ENCODE assay signal across 18 cellular contexts in genomic region chr3:114111060-114111790, GRCh38. TPM values are rescaled to one million over a fixed set of nuclear protein-coding genes. Genes with fewer than 3 reads are reported as not detected.
DNase-seq lines count a peak whose midpoint lies in the region; ATAC-seq and TF ChIP-seq lines count a peak whose summit lies in the region.
"Had no signal": no experiment of that assay in that cellular context is flagged by ENCODE, and none has a peak within 500 bp of the region (broad histone marks: within the 10 kb centered on the region; RNA-seq: fewer than 3 reads in every experiment).

No MANE protein-coding gene starts in this region.

- no peak overlapping the region for H3K4me3 Mint-ChIP-seq in Calu3 (ENCODE audit: low read depth, unreplicated experiment)
- no peak overlapping the region for H3K4me3 Mint-ChIP-seq in chondrocyte (ENCODE audit: unreplicated experiment)
- no peak overlapping the region for H3K4me3 Mint-ChIP-seq in activated naive CD4-positive, alpha-beta T cell treated with anti-CD3 and anti-CD28 coated beads for 36 hours
- H3K4me3 Mint-ChIP-seq: activated CD8-positive, alpha-beta memory T cell treated with anti-CD3 and anti-CD28 coated beads, Interleukin-2, amount 10 ng/mL, durations not matched to agents 7 days and 5 days; brain had no signal

- H3K4me1 Mint-ChIP-seq in Calu3 (ENCODE audit: low read depth, unreplicated experiment): no peaks in the 10 kb centered on the region
- H3K4me1 Mint-ChIP-seq in chondrocyte (ENCODE audit: low read depth): no peaks in the 10 kb centered on the region
- H3K4me1 Mint-ChIP-seq in activated naive CD4-positive, alpha-beta T cell treated with anti-CD3 and anti-CD28 coated beads for 36 hours (ENCODE audit: low read depth): no peaks in the 10 kb centered on the region
- H3K4me1 Mint-ChIP-seq: activated CD8-positive, alpha-beta memory T cell treated with anti-CD3 and anti-CD28 coated beads, Interleukin-2, amount 10 ng/mL, durations not matched to agents 7 days and 5 days had no signal

- H3K27ac Mint-ChIP-seq in Calu3 (ENCODE audit: unreplicated experiment) (no peak overlapping the region), chondrocyte (ENCODE audit: unreplicated experiment) (no peak overlapping the region)
- H3K27ac Mint-ChIP-seq in activated naive CD4-positive, alpha-beta T cell treated with anti-CD3 and anti-CD28 coated beads for 36 hours: no peak overlapping the region
- H3K27ac Mint-ChIP-seq: activated CD8-positive, alpha-beta memory T cell treated with anti-CD3 and anti-CD28 coated beads, Interleukin-2, amount 10 ng/mL, durations not matched to agents 7 days and 5 days; brain had no signal

- no peaks in the 10 kb centered on the region for H3K36me3 ChIP-seq in HAP-1 (replicated peaks)
- no peaks in the 10 kb centered on the region for H3K36me3 ChIP-seq in neutrophil
- H3K36me3 ChIP-seq: gastrocnemius medialis, vagina had no signal

- no peak for ATAC-seq in HG03139 (IDR thresholded peaks at IDR 0.05; ENCODE audit: unreplicated experiment)
- ATAC-seq: activated CD8-positive, alpha-beta memory T cell treated with anti-CD3 and anti-CD28 coated beads, Interleukin-2, amount 10 ng/mL, durations not matched to agents 7 days and 5 days; gastrocnemius medialis had no signal

- H3K27me3 ChIP-seq in HAP-1 (ENCODE audit: low read depth) (no peaks in the 10 kb centered on the region), neutrophil (no peaks in the 10 kb centered on the region)
- H3K27me3 ChIP-seq: gastrocnemius medialis, vagina had no signal

- no TSS peak for BruUV-seq in Calu3 (replicated peaks; lab: Mats Ljungman, UMichigan)

- H3K9me3 Mint-ChIP-seq in Calu3 (ENCODE audit: low read depth, unreplicated experiment) (no peaks in the 10 kb centered on the region), chondrocyte (ENCODE audit: low read depth) (no peaks in the 10 kb centered on the region)
- no peaks in the 10 kb centered on the region for H3K9me3 Mint-ChIP-seq in activated naive CD4-positive, alpha-beta T cell treated with anti-CD3 and anti-CD28 coated beads for 36 hours

- peaks cover 29% of the 10 kb centered on the region for H3K27me3 Mint-ChIP-seq in Calu3 (ENCODE audit: unreplicated experiment)
- H3K27me3 Mint-ChIP-seq in chondrocyte (ENCODE audit: low read depth): peaks cover 18% of the 10 kb centered on the region
- H3K27me3 Mint-ChIP-seq in activated naive CD4-positive, alpha-beta T cell treated with anti-CD3 and anti-CD28 coated beads for 36 hours (ENCODE audit: low read depth): peaks cover 7% of the 10 kb centered on the region

- H3K27ac ChIP-seq in neutrophil: peak overlapping the region; percentile 90
- H3K27ac ChIP-seq: epithelial cell of prostate, gastrocnemius medialis, RWPE1, vagina had no signal

- no peak for TF ChIP-seq CTCF in epithelial cell of esophagus (IDR thresholded peaks at IDR 0.05; ENCODE audit: insufficient read depth, low read depth, low read length, missing control alignments)
- TF ChIP-seq CTCF in neutrophil (IDR thresholded peaks at IDR 0.05): no peak
- no peak for TF ChIP-seq CTCF in Calu3 (IDR thresholded peaks at IDR 0.05; ENCODE audit: unreplicated experiment)
- TF ChIP-seq CTCF in chondrocyte (IDR thresholded peaks at IDR 0.05): no peak

- in situ Hi-C loops in HAP-1 (cut with MboI; ENCODE audit: low sequenced_read_pairs): no loop called here

- DNase-seq in HAP-1 (ENCODE audit: low spot score in 2 of 2): peak; percentile 52 to 98
- peak; percentile 77 for DNase-seq in NOMO-1 treated with dmso at 0.1 percent for 144 hours (lab: John Stamatoyannopoulos, UW; ENCODE audit: unreplicated experiment)
- peak; percentile 41 for DNase-seq in epithelial cell of esophagus (ENCODE audit: low read depth)
- no peak for DNase-seq in Calu3
- DNase-seq in chondrocyte (ENCODE audit: low spot score): no peak
- DNase-seq in activated naive CD4-positive, alpha-beta T cell treated with anti-CD3 and anti-CD28 coated beads for 36 hours: no peak
- DNase-seq: activated CD4-positive, alpha-beta T cell treated with anti-CD3 and anti-CD28 coated beads for 48 hours; activated CD8-positive, alpha-beta memory T cell treated with anti-CD3 and anti-CD28 coated beads, Interleukin-2, amount 10 ng/mL, durations not matched to agents 7 days and 5 days; gastrocnemius medialis; NCI-H1417 treated with DMSO at 0.1 percent for 48 hours; stimulated activated CD4-positive, alpha-beta T cell treated with anti-CD3 and anti-CD28 coated beads, Interleukin-12 subunit alpha, Interleukin-12 subunit beta, amount 100 ng/mL, for 4 hours; substantia nigra had no signal

- H3K36me3 Mint-ChIP-seq in Calu3 (ENCODE audit: insufficient read depth, unreplicated experiment) (no peaks in the 10 kb centered on the region), chondrocyte (ENCODE audit: low read depth) (no peaks in the 10 kb centered on the region)
- no peaks in the 10 kb centered on the region for H3K36me3 Mint-ChIP-seq in activated naive CD4-positive, alpha-beta T cell treated with anti-CD3 and anti-CD28 coated beads for 36 hours (ENCODE audit: low read depth)
- H3K36me3 Mint-ChIP-seq: activated CD8-positive, alpha-beta memory T cell treated with anti-CD3 and anti-CD28 coated beads, Interleukin-2, amount 10 ng/mL, durations not matched to agents 7 days and 5 days; brain had no signal

- CTCF ChIA-PET in Calu3 (lab: Charles Lee): no interaction called here
- CTCF ChIA-PET in activated naive CD4-positive, alpha-beta T cell treated with anti-CD3 and anti-CD28 coated beads for 36 hours (lab: Charles Lee): interaction anchor here (0.6 kb wide), 1 partner anchor 999 kb away, joined by 4 read pairs; no protein-coding TSS in a partner anchor

- intact Hi-C loops in Calu3 (cut with micrococcal nuclease; ENCODE audit: unreplicated experiment): no loop called here
- intact Hi-C loops in activated naive CD4-positive, alpha-beta T cell treated with anti-CD3 and anti-CD28 coated beads for 36 hours (cut with micrococcal nuclease): no loop called here

- H3K4me3 ChIP-seq in HAP-1 (no peak overlapping the region), epithelial cell of esophagus (ENCODE audit: low read length) (no peak overlapping the region), neutrophil (ENCODE audit: low read depth in 1 of 2, low read length in 1 of 2) (peak overlapping the region; percentile 45 to 58)
- H3K4me3 ChIP-seq: gastrocnemius medialis, vagina had no signal

- H3K9me3 ChIP-seq in HAP-1 (no peaks in the 10 kb centered on the region), neutrophil (no peaks in the 10 kb centered on the region)
- H3K9me3 ChIP-seq: gastrocnemius medialis, vagina had no signal

- peaks cover 38% of the 10 kb centered on the region for H3K4me1 ChIP-seq in HAP-1
- peaks cover 35 to 46% of the 10 kb centered on the region in 2 experiments for H3K4me1 ChIP-seq in neutrophil (ENCODE audit: control insufficient read depth in 1 of 2, insufficient read depth in 1 of 2, low read depth in 1 of 2, low read length in 1 of 2)
- H3K4me1 ChIP-seq: gastrocnemius medialis, vagina had no signal

RNA-seq across cellular contexts. Expression of gene QTRT2, which starts 54.7 kb away (rescaled TPM):
- total RNA-seq in Calu3 (2022) (44.3 and 45.7 TPM in 2 replicates), chondrocyte (10.2 to 16.3 TPM (median 12.5 TPM) in 3 replicates)
- 10 to 100 TPM; 23.0 to 27.8 TPM for total RNA-seq in activated naive CD4-positive, alpha-beta T cell treated with anti-CD3 and anti-CD28 coated beads for 36 hours

RNA-seq across cellular contexts. Expression of gene CCDC191, which starts 54.9 kb away (rescaled TPM):
- total RNA-seq in Calu3 (2022): 5.9 and 6.5 TPM in 2 replicates
- total RNA-seq in chondrocyte: 2.9 to 3.4 TPM (median 3.2 TPM) in 3 replicates
- total RNA-seq in activated naive CD4-positive, alpha-beta T cell treated with anti-CD3 and anti-CD28 coated beads for 36 hours: 1 to 10 TPM; 1.8 to 2.0 TPM

Comparison
In these comparisons a context has a peak if more than half of its experiments do, and no peak if none do; other contexts are left out.
1. DNase-seq: peak in HAP-1 (2 of 2), NOMO-1 treated with dmso at 0.1 percent for 144 hours (single experiment) and epithelial cell of esophagus (single experiment); none in Calu3 (single experiment), chondrocyte (single experiment) and activated naive CD4-positive, alpha-beta T cell treated with anti-CD3 and anti-CD28 coated beads for 36 hours (single experiment).
2. H3K4me3 ChIP-seq: peak in neutrophil (2 of 2); none in HAP-1 (single experiment) and epithelial cell of esophagus (single experiment).